14 cellular contexts compared by ENCODE assay signal in genomic region chr10:101005869-101006567, GRCh38.
"Had no signal": no experiment of that assay in that cellular context is flagged by ENCODE, and none has a peak within 500 bp of the region (broad histone marks: within the 10 kb centered on the region; RNA-seq: fewer than 3 reads in every experiment).

No MANE protein-coding gene starts in this region.

- FAIRE-seq: colon, endometrium, keratinocyte had no signal

- H3K4me3 ChIP-seq: ascending aorta, skin epidermis had no signal

- H3K9ac ChIP-seq: parathyroid adenoma had no signal

- H3K4me3 Mint-ChIP-seq: activated naive CD8-positive, alpha-beta T cell treated with anti-CD3 and anti-CD28 coated beads, Interleukin-2, amount 50 U/mL, for 24 hours; activated T-helper 17 cell treated with anti-CD3 and anti-CD28 coated beads, Interleukin-2, amount 50 U/mL, for 72 hours; type B pancreatic cell had no signal

- H3K9me3 ChIP-seq: ascending aorta had no signal

- H3K27me3 ChIP-seq: ascending aorta had no signal

- H3K27ac Mint-ChIP-seq: activated naive CD8-positive, alpha-beta T cell treated with anti-CD3 and anti-CD28 coated beads, Interleukin-2, amount 50 U/mL, for 24 hours; activated T-helper 17 cell treated with anti-CD3 and anti-CD28 coated beads, Interleukin-2, amount 50 U/mL, for 72 hours; type B pancreatic cell had no signal

- H2AFZ ChIP-seq: parathyroid adenoma had no signal

- H3K36me3 Mint-ChIP-seq: type B pancreatic cell had no signal

- ATAC-seq: activated naive CD8-positive, alpha-beta T cell treated with anti-CD3 and anti-CD28 coated beads, Interleukin-2, amount 50 U/mL, for 24 hours; activated T-helper 17 cell treated with anti-CD3 and anti-CD28 coated beads, Interleukin-2, amount 50 U/mL, for 72 hours had no signal

- H3K27ac ChIP-seq: ascending aorta, parathyroid adenoma had no signal

- DNase-seq: activated naive CD4-positive, alpha-beta T cell treated with Interleukin-2 at 50 U/mL for 16 hours; activated naive CD8-positive, alpha-beta T cell treated with anti-CD3 and anti-CD28 coated beads, Interleukin-2, amount 50 U/mL, for 24 hours; activated T-cell treated with anti-CD3 and anti-CD28 coated beads for 4 hours; stimulated activated CD4-positive, alpha-beta T cell treated with anti-CD3 and anti-CD28 coated beads, Interleukin-15, amount 100 ng/mL, for 24 hours; stimulated activated CD4-positive, alpha-beta T cell treated with anti-CD3 and anti-CD28 coated beads, Interleukin-4, amount 100 ng/mL, for 1 hour; stimulated activated naive CD4-positive, alpha-beta T cell had no signal

- H3K9me3 Mint-ChIP-seq: activated naive CD8-positive, alpha-beta T cell treated with anti-CD3 and anti-CD28 coated beads, Interleukin-2, amount 50 U/mL, for 24 hours; activated T-helper 17 cell treated with anti-CD3 and anti-CD28 coated beads, Interleukin-2, amount 50 U/mL, for 72 hours; type B pancreatic cell had no signal

- H3K27me3 Mint-ChIP-seq: activated naive CD8-positive, alpha-beta T cell treated with anti-CD3 and anti-CD28 coated beads, Interleukin-2, amount 50 U/mL, for 24 hours; activated T-helper 17 cell treated with anti-CD3 and anti-CD28 coated beads, Interleukin-2, amount 50 U/mL, for 72 hours; type B pancreatic cell had no signal
